1 cellular context compared by ENCODE assay signal in the genomic region with DNA sequence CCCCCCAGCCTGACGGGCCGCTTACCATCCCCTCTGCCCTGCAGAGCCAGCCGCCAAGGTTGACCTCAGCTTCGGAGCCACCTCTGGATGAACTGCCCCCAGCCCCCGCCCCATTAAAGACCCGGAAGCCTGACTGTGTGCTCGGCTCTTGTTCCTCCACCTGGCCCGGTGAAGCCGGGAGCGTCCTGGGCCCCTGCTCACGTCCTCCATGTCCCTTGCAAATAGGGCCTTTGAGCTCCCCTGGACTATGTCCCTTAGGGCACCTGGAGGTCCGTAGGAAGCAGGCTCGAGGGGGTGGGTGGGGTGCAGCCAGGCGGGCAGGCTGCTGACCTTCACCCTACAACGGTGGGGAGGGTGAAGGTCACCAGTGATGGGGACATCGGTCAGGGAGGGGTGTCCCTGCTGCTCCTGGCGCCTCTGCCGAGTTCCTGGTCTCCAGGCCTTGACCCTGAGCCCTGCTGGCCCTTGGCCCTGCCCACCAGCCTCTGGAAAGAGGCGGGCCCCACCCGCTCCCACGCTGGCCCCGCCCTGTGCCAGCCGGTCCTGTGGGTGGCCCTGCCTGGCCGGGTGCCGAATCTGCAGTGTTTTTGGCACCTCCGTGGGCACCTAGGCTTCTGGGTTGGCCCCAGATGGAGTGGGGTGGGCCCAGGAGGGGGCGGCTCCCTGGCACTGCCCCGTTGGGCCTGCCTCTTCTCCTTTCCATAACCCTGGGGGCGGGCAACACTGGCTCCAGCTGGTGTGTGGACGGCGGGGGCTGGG.
TF ChIP-seq lines count a peak whose summit lies in the region.

No MANE protein-coding gene starts in this region.

TF ChIP-seq in HepG2, 621 proteins besides CTCF, POLR2A, EP300 and RAD21 (continued from another document and continues in another):
- no peak for TF ChIP-seq ZNF792 (CRISPR knock-in tag; IDR thresholded peaks at IDR 0.05)
- TF ChIP-seq, protein P1, sequence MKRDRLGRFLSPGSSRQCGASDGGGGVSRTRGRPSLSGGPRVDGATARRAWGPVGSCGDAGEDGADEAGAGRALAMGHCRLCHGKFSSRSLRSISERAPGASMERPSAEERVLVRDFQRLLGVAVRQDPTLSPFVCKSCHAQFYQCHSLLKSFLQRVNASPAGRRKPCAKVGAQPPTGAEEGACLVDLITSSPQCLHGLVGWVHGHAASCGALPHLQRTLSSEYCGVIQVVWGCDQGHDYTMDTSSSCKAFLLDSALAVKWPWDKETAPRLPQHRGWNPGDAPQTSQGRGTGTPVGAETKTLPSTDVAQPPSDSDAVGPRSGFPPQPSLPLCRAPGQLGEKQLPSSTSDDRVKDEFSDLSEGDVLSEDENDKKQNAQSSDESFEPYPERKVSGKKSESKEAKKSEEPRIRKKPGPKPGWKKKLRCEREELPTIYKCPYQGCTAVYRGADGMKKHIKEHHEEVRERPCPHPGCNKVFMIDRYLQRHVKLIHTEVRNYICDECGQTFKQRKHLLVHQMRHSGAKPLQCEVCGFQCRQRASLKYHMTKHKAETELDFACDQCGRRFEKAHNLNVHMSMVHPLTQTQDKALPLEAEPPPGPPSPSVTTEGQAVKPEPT (CRISPR knock-in tag; IDR thresholded peaks at IDR 0.05; ENCODE audit: low read depth): peak; percentile 82
- TF ChIP-seq FOXO1 (CRISPR knock-in tag; IDR thresholded peaks at IDR 0.05): peak; percentile 46; the same call in 1 of the 2 replicates
- TF ChIP-seq, protein P2, sequence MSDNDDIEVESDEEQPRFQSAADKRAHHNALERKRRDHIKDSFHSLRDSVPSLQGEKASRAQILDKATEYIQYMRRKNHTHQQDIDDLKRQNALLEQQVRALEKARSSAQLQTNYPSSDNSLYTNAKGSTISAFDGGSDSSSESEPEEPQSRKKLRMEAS (IDR thresholded peaks at IDR 0.05): peak; percentile 62
- no peak for TF ChIP-seq RBM22 (optimal IDR thresholded peaks at IDR 0.05; ENCODE audit: low read length)
- TF ChIP-seq SRY (CRISPR knock-in tag; IDR thresholded peaks at IDR 0.05): peak; percentile 24; the same call in 1 of the 2 replicates
- peak; percentile 73 for TF ChIP-seq ZMYM4 (CRISPR knock-in tag; IDR thresholded peaks at IDR 0.05)
- peak; percentile 70; the same call in 1 of the 2 replicates for TF ChIP-seq THAP9 (CRISPR knock-in tag; IDR thresholded peaks at IDR 0.05; ENCODE audit: borderline replicate concordance)
- TF ChIP-seq ZNF703 (CRISPR knock-in tag; IDR thresholded peaks at IDR 0.05; ENCODE audit: borderline replicate concordance): no peak
- TF ChIP-seq GPN1 (CRISPR knock-in tag; IDR thresholded peaks at IDR 0.05; ENCODE audit: borderline replicate concordance): no peak
- no peak for TF ChIP-seq CC2D1A (CRISPR knock-in tag; IDR thresholded peaks at IDR 0.05)
- TF ChIP-seq SRSF1 (optimal IDR thresholded peaks at IDR 0.05; ENCODE audit: low read depth, low read length): peak; percentile 71
- TF ChIP-seq ISX (CRISPR knock-in tag; conservative IDR thresholded peaks at IDR 0.05): 0 out of 2 replicates have a peak, but pooled peaks have one; percentile 17
- peak; percentile 68; the same call in 1 of the 2 replicates for TF ChIP-seq ZNF543 (CRISPR knock-in tag; IDR thresholded peaks at IDR 0.05)
- peak; percentile 35; the same call in 1 of the 2 replicates for TF ChIP-seq ZZZ3 (CRISPR knock-in tag; IDR thresholded peaks at IDR 0.05; ENCODE audit: borderline replicate concordance)
- TF ChIP-seq, protein P3, sequence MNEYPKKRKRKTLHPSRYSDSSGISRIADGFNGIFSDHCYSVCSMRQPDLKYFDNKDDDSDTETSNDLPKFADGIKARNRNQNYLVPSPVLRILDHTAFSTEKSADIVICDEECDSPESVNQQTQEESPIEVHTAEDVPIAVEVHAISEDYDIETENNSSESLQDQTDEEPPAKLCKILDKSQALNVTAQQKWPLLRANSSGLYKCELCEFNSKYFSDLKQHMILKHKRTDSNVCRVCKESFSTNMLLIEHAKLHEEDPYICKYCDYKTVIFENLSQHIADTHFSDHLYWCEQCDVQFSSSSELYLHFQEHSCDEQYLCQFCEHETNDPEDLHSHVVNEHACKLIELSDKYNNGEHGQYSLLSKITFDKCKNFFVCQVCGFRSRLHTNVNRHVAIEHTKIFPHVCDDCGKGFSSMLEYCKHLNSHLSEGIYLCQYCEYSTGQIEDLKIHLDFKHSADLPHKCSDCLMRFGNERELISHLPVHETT (CRISPR knock-in tag; conservative IDR thresholded peaks at IDR 0.05): peak; percentile 80; the same call in 1 of the 2 replicates
- peak; percentile 84; the same call in 1 of the 2 replicates for TF ChIP-seq ZNF441 (CRISPR knock-in tag; IDR thresholded peaks at IDR 0.05; ENCODE audit: borderline replicate concordance)
- no peak for TF ChIP-seq ZNF7 (CRISPR knock-in tag; IDR thresholded peaks at IDR 0.05)
- TF ChIP-seq, protein P4, sequence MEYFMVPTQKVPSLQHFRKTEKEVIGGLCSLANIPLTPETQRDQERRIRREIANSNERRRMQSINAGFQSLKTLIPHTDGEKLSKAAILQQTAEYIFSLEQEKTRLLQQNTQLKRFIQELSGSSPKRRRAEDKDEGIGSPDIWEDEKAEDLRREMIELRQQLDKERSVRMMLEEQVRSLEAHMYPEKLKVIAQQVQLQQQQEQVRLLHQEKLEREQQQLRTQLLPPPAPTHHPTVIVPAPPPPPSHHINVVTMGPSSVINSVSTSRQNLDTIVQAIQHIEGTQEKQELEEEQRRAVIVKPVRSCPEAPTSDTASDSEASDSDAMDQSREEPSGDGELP (IDR thresholded peaks at IDR 0.05; ENCODE audit: borderline replicate concordance, low read depth): no peak; the same call in none of the 2 replicates
- TF ChIP-seq SALL2 (CRISPR knock-in tag; IDR thresholded peaks at IDR 0.05): no peak
- peak; percentile 86 for TF ChIP-seq KDM6A (CRISPR knock-in tag; IDR thresholded peaks at IDR 0.05; ENCODE audit: low read depth)
- TF ChIP-seq ADNP (CRISPR knock-in tag; IDR thresholded peaks at IDR 0.05): no peak
- peak; percentile 37; the same call in 1 of the 2 replicates for TF ChIP-seq REPIN1 (CRISPR knock-in tag; IDR thresholded peaks at IDR 0.05; ENCODE audit: borderline replicate concordance, low read depth)
- 0 out of 2 replicates have a peak, but pooled peaks have one; percentile 20 for TF ChIP-seq ZNF367 (CRISPR knock-in tag; IDR thresholded peaks at IDR 0.05; ENCODE audit: borderline replicate concordance)
- no peak for TF ChIP-seq RBM39 (IDR thresholded peaks at IDR 0.05; ENCODE audit: low read depth, low read length, poor library complexity, severe bottlenecking)
- no peak for TF ChIP-seq ZNF616 (CRISPR knock-in tag; IDR thresholded peaks at IDR 0.05; ENCODE audit: low read depth)
- TF ChIP-seq PRPF4 (IDR thresholded peaks at IDR 0.05; ENCODE audit: low read depth, low read length, poor library complexity, severe bottlenecking): no peak
- TF ChIP-seq ZFYVE20 (CRISPR knock-in tag; IDR thresholded peaks at IDR 0.05; ENCODE audit: borderline replicate concordance, low read depth): no peak
- TF ChIP-seq, protein P5, sequence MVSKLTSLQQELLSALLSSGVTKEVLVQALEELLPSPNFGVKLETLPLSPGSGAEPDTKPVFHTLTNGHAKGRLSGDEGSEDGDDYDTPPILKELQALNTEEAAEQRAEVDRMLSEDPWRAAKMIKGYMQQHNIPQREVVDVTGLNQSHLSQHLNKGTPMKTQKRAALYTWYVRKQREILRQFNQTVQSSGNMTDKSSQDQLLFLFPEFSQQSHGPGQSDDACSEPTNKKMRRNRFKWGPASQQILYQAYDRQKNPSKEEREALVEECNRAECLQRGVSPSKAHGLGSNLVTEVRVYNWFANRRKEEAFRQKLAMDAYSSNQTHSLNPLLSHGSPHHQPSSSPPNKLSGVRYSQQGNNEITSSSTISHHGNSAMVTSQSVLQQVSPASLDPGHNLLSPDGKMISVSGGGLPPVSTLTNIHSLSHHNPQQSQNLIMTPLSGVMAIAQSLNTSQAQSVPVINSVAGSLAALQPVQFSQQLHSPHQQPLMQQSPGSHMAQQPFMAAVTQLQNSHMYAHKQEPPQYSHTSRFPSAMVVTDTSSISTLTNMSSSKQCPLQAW (CRISPR knock-in tag; IDR thresholded peaks at IDR 0.05): peak; percentile 91
- peak; percentile 77; the same call in 1 of the 2 replicates for TF ChIP-seq STAT6 (CRISPR knock-in tag; IDR thresholded peaks at IDR 0.05; ENCODE audit: borderline replicate concordance)
- no peak for TF ChIP-seq ZFP36L1 (CRISPR knock-in tag; IDR thresholded peaks at IDR 0.05)
- TF ChIP-seq ZNF839 (CRISPR knock-in tag; IDR thresholded peaks at IDR 0.05; ENCODE audit: borderline replicate concordance): 0 out of 2 replicates have a peak, but pooled peaks have one; percentile 20
- peak; percentile 96 for TF ChIP-seq HDAC1 (CRISPR knock-in tag; IDR thresholded peaks at IDR 0.05)
- TF ChIP-seq CENPX (CRISPR knock-in tag; IDR thresholded peaks at IDR 0.05): no peak
- TF ChIP-seq, protein P6, sequence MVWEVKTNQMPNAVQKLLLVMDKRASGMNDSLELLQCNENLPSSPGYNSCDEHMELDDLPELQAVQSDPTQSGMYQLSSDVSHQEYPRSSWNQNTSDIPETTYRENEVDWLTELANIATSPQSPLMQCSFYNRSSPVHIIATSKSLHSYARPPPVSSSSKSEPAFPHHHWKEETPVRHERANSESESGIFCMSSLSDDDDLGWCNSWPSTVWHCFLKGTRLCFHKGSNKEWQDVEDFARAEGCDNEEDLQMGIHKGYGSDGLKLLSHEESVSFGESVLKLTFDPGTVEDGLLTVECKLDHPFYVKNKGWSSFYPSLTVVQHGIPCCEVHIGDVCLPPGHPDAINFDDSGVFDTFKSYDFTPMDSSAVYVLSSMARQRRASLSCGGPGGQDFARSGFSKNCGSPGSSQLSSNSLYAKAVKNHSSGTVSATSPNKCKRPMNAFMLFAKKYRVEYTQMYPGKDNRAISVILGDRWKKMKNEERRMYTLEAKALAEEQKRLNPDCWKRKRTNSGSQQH (CRISPR knock-in tag; IDR thresholded peaks at IDR 0.05; ENCODE audit: low read depth): no peak
- peak; percentile 81 for TF ChIP-seq SOX5 (CRISPR knock-in tag; IDR thresholded peaks at IDR 0.05; ENCODE audit: borderline replicate concordance)
- peak; percentile 69; the same call in 1 of the 2 replicates for TF ChIP-seq ARNT2 (CRISPR knock-in tag; IDR thresholded peaks at IDR 0.05; ENCODE audit: low read depth)
- TF ChIP-seq ZNF780A (CRISPR knock-in tag; IDR thresholded peaks at IDR 0.05): no peak; the same call in 1 of the 2 replicates
- TF ChIP-seq HNF4G (IDR thresholded peaks at IDR 0.05; ENCODE audit: borderline replicate concordance, low read depth, low read length): peak; percentile 97
- peak; percentile 99 for TF ChIP-seq HNF4G (CRISPR knock-in tag; IDR thresholded peaks at IDR 0.05; ENCODE audit: borderline replicate concordance, low read depth)
- TF ChIP-seq, protein P7, sequence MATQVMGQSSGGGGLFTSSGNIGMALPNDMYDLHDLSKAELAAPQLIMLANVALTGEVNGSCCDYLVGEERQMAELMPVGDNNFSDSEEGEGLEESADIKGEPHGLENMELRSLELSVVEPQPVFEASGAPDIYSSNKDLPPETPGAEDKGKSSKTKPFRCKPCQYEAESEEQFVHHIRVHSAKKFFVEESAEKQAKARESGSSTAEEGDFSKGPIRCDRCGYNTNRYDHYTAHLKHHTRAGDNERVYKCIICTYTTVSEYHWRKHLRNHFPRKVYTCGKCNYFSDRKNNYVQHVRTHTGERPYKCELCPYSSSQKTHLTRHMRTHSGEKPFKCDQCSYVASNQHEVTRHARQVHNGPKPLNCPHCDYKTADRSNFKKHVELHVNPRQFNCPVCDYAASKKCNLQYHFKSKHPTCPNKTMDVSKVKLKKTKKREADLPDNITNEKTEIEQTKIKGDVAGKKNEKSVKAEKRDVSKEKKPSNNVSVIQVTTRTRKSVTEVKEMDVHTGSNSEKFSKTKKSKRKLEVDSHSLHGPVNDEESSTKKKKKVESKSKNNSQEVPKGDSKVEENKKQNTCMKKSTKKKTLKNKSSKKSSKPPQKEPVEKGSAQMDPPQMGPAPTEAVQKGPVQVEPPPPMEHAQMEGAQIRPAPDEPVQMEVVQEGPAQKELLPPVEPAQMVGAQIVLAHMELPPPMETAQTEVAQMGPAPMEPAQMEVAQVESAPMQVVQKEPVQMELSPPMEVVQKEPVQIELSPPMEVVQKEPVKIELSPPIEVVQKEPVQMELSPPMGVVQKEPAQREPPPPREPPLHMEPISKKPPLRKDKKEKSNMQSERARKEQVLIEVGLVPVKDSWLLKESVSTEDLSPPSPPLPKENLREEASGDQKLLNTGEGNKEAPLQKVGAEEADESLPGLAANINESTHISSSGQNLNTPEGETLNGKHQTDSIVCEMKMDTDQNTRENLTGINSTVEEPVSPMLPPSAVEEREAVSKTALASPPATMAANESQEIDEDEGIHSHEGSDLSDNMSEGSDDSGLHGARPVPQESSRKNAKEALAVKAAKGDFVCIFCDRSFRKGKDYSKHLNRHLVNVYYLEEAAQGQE (IDR thresholded peaks at IDR 0.05; ENCODE audit: borderline replicate concordance in 1 of 2, low read depth in 1 of 2, low read length in 2 of 2): 0 out of 4 replicates have a peak, but pooled peaks of 1 of the 2 experiments have one; percentile 40
